In the genomic region with DNA sequence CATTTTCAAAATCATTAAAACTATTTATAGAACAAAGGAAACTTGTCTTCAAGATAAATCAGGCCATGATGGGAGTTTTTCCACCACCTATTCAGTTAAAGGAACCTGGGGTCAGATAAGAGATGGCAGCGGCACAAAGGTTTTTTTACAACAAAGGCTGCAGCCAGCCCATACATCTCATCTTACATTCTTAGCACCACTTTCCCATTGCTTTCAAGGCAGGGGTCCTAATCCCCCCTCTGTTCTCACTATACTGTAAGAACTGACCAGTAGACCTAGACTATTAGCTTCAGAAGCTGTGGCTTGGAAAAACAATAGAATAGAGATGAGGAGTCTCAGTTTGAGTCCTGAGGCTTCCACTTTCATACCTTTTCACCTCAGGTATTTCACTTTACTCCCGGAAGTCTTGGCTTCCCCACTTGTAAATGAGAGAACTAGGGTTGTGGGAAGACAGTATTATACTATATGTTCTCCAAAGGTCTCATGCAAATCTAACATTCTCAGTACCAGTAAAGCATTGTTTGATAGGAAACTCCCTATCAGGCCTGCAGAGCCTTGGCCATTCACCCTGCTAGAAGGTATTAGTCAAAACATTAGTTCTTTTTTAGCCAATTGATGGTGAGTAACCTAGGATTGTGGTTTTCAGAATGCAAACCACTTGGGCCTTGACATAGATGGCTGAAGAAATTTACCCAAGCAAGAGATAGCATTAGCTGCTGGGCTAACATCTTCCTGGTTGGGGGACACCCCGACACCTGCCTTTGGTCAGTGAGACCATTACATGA, we compare ENCODE assay signal across 14 cellular contexts.
DNase-seq lines count a peak whose midpoint lies in the region; ATAC-seq lines count a peak whose summit lies in the region.
"Had no signal": no experiment of that assay in that cellular context is flagged by ENCODE, and none has a peak within 500 bp of the region (broad histone marks: within the 10 kb centered on the region; RNA-seq: fewer than 3 reads in every experiment).

No MANE protein-coding gene starts in this region.

- DNase-seq in caudate nucleus (lab: John Stamatoyannopoulos, UW): no peak
- no peak for DNase-seq in NCI-H2171 treated with DMSO at 0.1 percent for 48 hours (lab: John Stamatoyannopoulos, UW)
- DNase-seq in mucosa of gallbladder (ENCODE audit: low spot score): no peak
- DNase-seq in cardiac septum (ENCODE audit: low spot score): no peak
- DNase-seq: activated CD8-positive, alpha-beta memory T cell treated with anti-CD3 and anti-CD28 coated beads, Interleukin-2, amount 50 U/mL, for 48 hours; activated naive CD8-positive, alpha-beta T cell treated with anti-CD3 and anti-CD28 coated beads, Interleukin-2, amount 50 U/mL, for 24 hours; naive thymus-derived CD4-positive, alpha-beta T cell; stimulated activated CD4-positive, alpha-beta T cell treated with anti-CD3 and anti-CD28 coated beads, Interleukin-2, amount 100 ng/mL, for 24 hours; uterus had no signal

- intact Hi-C loops in cardiac septum (cut with DNase I): no loop called here

- ATAC-seq in GM18502 (IDR thresholded peaks at IDR 0.05; ENCODE audit: poor library complexity, unreplicated experiment) (peak; percentile 83), GM19452 (IDR thresholded peaks at IDR 0.05; ENCODE audit: unreplicated experiment) (peak; percentile 61), HG02798 (IDR thresholded peaks at IDR 0.05; ENCODE audit: poor library complexity, unreplicated experiment) (peak; percentile 79), HG03460 (IDR thresholded peaks at IDR 0.05; ENCODE audit: unreplicated experiment) (peak; percentile 70)
- ATAC-seq: activated naive CD8-positive, alpha-beta T cell treated with anti-CD3 and anti-CD28 coated beads, Interleukin-2, amount 50 U/mL, for 24 hours; naive thymus-derived CD4-positive, alpha-beta T cell had no signal

- H3K27ac ChIP-seq in caudate nucleus (ENCODE audit: low read depth, low read length): no peak overlapping the region
- H3K27ac ChIP-seq: uterus, VCaP had no signal
